Comparison of ENCODE assay signal across 29 cellular contexts in genomic region chr16:56833243-56833970, GRCh38. TPM values are rescaled to one million over a fixed set of nuclear protein-coding genes. Genes with fewer than 3 reads are reported as not detected.
DNase-seq lines count a peak whose midpoint lies in the region; ATAC-seq and TF ChIP-seq lines count a peak whose summit lies in the region.
"Had no signal": no experiment of that assay in that cellular context is flagged by ENCODE, and none has a peak within 500 bp of the region (broad histone marks: within the 10 kb centered on the region; RNA-seq: fewer than 3 reads in every experiment).

No MANE protein-coding gene starts in this region.

- peaks cover 6% of the 10 kb centered on the region for H3K4me1 Mint-ChIP-seq in activated CD4-positive, alpha-beta T cell treated with anti-CD3 and anti-CD28 coated beads, Interleukin-2, amount 10 ng/mL, durations not matched to agents 24 days and 14 days
- H3K4me1 Mint-ChIP-seq in Caco-2 (ENCODE audit: low read depth, unreplicated experiment) = peaks cover 7% of the 10 kb centered on the region
- H3K4me1 Mint-ChIP-seq: CD8-positive, alpha-beta memory T cell; GM23338 had no signal

- no peak for TF ChIP-seq CTCF in Caco-2 (IDR thresholded peaks at IDR 0.05; ENCODE audit: insufficient read depth in 1 of 2, low read depth in 1 of 2, low read length in 1 of 2, severe bottlenecking in 1 of 2, unreplicated experiment in 1 of 2)
- TF ChIP-seq CTCF in RWPE2 (IDR thresholded peaks at IDR 0.05; ENCODE audit: poor library complexity, severe bottlenecking) = no peak

- H3K27me3 ChIP-seq in Caco-2 (replicated peaks; ENCODE audit: control insufficient read depth, insufficient read depth, low read length) (no peaks in the 10 kb centered on the region), RWPE2 (ENCODE audit: insufficient read depth, poor library complexity, severe bottlenecking) (no peaks in the 10 kb centered on the region)
- H3K27me3 ChIP-seq: gastrocnemius medialis had no signal

- BruUV-seq in Caco-2 (replicated peaks; lab: Mats Ljungman, UMichigan) = no TSS peak

- H3K4me3 Mint-ChIP-seq in activated CD4-positive, alpha-beta T cell treated with anti-CD3 and anti-CD28 coated beads, Interleukin-2, amount 10 ng/mL, durations not matched to agents 24 days and 14 days = no peak overlapping the region
- no peak overlapping the region for H3K4me3 Mint-ChIP-seq in Caco-2 (ENCODE audit: unreplicated experiment)
- H3K4me3 Mint-ChIP-seq: activated naive CD8-positive, alpha-beta T cell; CD8-positive, alpha-beta memory T cell; GM23338; HFFc6; mesothelial cell of epicardium; naive thymus-derived CD8-positive, alpha-beta T cell had no signal

- H3K27ac ChIP-seq in RWPE2 (ENCODE audit: poor library complexity, severe bottlenecking) = no peak overlapping the region
- no peak overlapping the region for H3K27ac ChIP-seq in epithelial cell of prostate
- H3K27ac ChIP-seq: gastrocnemius medialis, skin epidermis had no signal

- H3K27ac Mint-ChIP-seq in activated CD4-positive, alpha-beta T cell treated with anti-CD3 and anti-CD28 coated beads, Interleukin-2, amount 10 ng/mL, durations not matched to agents 24 days and 14 days = peak overlapping the region; percentile 30
- H3K27ac Mint-ChIP-seq in Caco-2 (ENCODE audit: unreplicated experiment) = peak overlapping the region; percentile 69
- H3K27ac Mint-ChIP-seq: activated naive CD8-positive, alpha-beta T cell; GM23338; HFFc6; mesothelial cell of epicardium had no signal

- peaks cover 5% of the 10 kb centered on the region for H3K36me3 ChIP-seq in Caco-2 (ENCODE audit: control insufficient read depth, insufficient read depth, low read length)
- H3K36me3 ChIP-seq in RWPE2 (ENCODE audit: low read depth) = peaks cover 89% of the 10 kb centered on the region

- peaks cover 62% of the 10 kb centered on the region for H3K36me3 Mint-ChIP-seq in activated CD4-positive, alpha-beta T cell treated with anti-CD3 and anti-CD28 coated beads, Interleukin-2, amount 10 ng/mL, durations not matched to agents 24 days and 14 days (ENCODE audit: low read depth)
- peaks cover 68% of the 10 kb centered on the region for H3K36me3 Mint-ChIP-seq in Caco-2 (ENCODE audit: insufficient read depth, unreplicated experiment)

- CTCF ChIA-PET in Caco-2 (lab: Charles Lee) = interaction anchor here (0.6 kb wide), 1 partner anchor 30 kb away, joined by 5 read pairs; no protein-coding TSS in a partner anchor

- POLR2A ChIA-PET in Caco-2 (lab: Charles Lee) = no interaction called here

- no peaks in the 10 kb centered on the region for H3K27me3 Mint-ChIP-seq in activated CD4-positive, alpha-beta T cell treated with anti-CD3 and anti-CD28 coated beads, Interleukin-2, amount 10 ng/mL, durations not matched to agents 24 days and 14 days
- H3K27me3 Mint-ChIP-seq in Caco-2 (ENCODE audit: insufficient read depth, unreplicated experiment) = no peaks in the 10 kb centered on the region
- H3K27me3 Mint-ChIP-seq: activated naive CD8-positive, alpha-beta T cell; CD8-positive, alpha-beta memory T cell; naive thymus-derived CD8-positive, alpha-beta T cell had no signal

- H3K4me3 ChIP-seq in Caco-2 (ENCODE audit: low read depth, low read length) (no peak overlapping the region), RWPE2 (ENCODE audit: severe bottlenecking) (no peak overlapping the region)
- H3K4me3 ChIP-seq: gastrocnemius medialis, GM23338, skin epidermis had no signal

- intact Hi-C loops in activated CD4-positive, alpha-beta T cell treated with anti-CD3 and anti-CD28 coated beads, Interleukin-2, amount 10 ng/mL, durations not matched to agents 24 days and 14 days (cut with micrococcal nuclease) = no loop called here
- intact Hi-C loops in Caco-2 (cut with micrococcal nuclease; ENCODE audit: unreplicated experiment) = no loop called here

- no peaks in the 10 kb centered on the region for H3K9me3 Mint-ChIP-seq in activated CD4-positive, alpha-beta T cell treated with anti-CD3 and anti-CD28 coated beads, Interleukin-2, amount 10 ng/mL, durations not matched to agents 24 days and 14 days
- H3K9me3 Mint-ChIP-seq in Caco-2 (ENCODE audit: unreplicated experiment) = no peaks in the 10 kb centered on the region
- H3K9me3 Mint-ChIP-seq: CD8-positive, alpha-beta memory T cell; GM23338; HFFc6; mesothelial cell of epicardium; naive thymus-derived CD8-positive, alpha-beta T cell had no signal

- H3K4me1 ChIP-seq in Caco-2 (peaks cover 22% of the 10 kb centered on the region), RWPE2 (ENCODE audit: insufficient read depth, poor library complexity, severe bottlenecking) (no peaks in the 10 kb centered on the region)
- H3K4me1 ChIP-seq: gastrocnemius medialis had no signal

- no peak for DNase-seq in activated CD4-positive, alpha-beta T cell treated with anti-CD3 and anti-CD28 coated beads, Interleukin-2, amount 10 ng/mL, durations not matched to agents 24 days and 14 days
- DNase-seq in activated CD4-positive, alpha-beta T cell treated with anti-CD3 and anti-CD28 coated beads for 48 hours = no peak
- no peak for DNase-seq in Caco-2
- DNase-seq in RWPE2 (ENCODE audit: low spot score) = no peak
- peak; percentile 27 for DNase-seq in epithelial cell of prostate (ENCODE audit: low read depth, low spot score)
- DNase-seq in DMS79 treated with DMSO at 0.1 percent for 48 hours (lab: John Stamatoyannopoulos, UW) = no peak
- no peak for DNase-seq in NCI-H2081 (lab: John Stamatoyannopoulos, UW)
- DNase-seq: CD8-positive, alpha-beta memory T cell; DMS153; effector CD4-positive, alpha-beta T cell; gastrocnemius medialis; HFFc6; left ventricle myocardium superior; MM.1S; naive thymus-derived CD8-positive, alpha-beta T cell; NCI-H146; NCI-H526; stimulated activated CD4-positive, alpha-beta T cell treated with anti-CD3 and anti-CD28 coated beads, Interleukin-1b, Interleukin-23, amount 100 ng/mL, for 48 hours had no signal

- 0 out of 3 replicates have a peak, but pooled peaks have one; percentile 41 for ATAC-seq in RWPE2 (ENCODE audit: low read depth)
- no peak for ATAC-seq in GM21390 (IDR thresholded peaks at IDR 0.05; ENCODE audit: unreplicated experiment)
- ATAC-seq: gastrocnemius medialis; GM23338; left ventricle myocardium superior; naive thymus-derived CD8-positive, alpha-beta T cell had no signal

- H3K9me3 ChIP-seq in Caco-2 (no peaks in the 10 kb centered on the region), RWPE2 (ENCODE audit: severe bottlenecking) (no peaks in the 10 kb centered on the region)
- H3K9me3 ChIP-seq: gastrocnemius medialis had no signal

RNA-seq across cellular contexts. Expression of gene SLC12A3, which starts 31.6 kb away (rescaled TPM):
- total RNA-seq in activated CD4-positive, alpha-beta T cell treated with anti-CD3 and anti-CD28 coated beads, Interleukin-2, amount 10 ng/mL, durations not matched to agents 24 days and 14 days = not detected in 2 replicates
- 0.67 and 0.73 TPM in 2 replicates for total RNA-seq in Caco-2 (2022)
- total RNA-seq: A172; CD8-positive, alpha-beta memory T cell; cerebellum; gastrocnemius medialis; GM23338; HFFc6; left ventricle myocardium superior; mesothelial cell of epicardium; naive thymus-derived CD8-positive, alpha-beta T cell; omental fat pad; SK-MEL-5; T-helper 1 cell treated with Interleukin-12 subunit alpha and Interleukin-12 subunit beta and Interleukin-4 antibody, amounts not matched to agents 30 ng/mL and 1 ng/mL, for 36 hours; temporal lobe had no signal
